ENCODE assay signal across 1 cellular context in genomic region chr7:137669706-137670105, GRCh38.
TF ChIP-seq lines count a peak whose summit lies in the region.

No MANE protein-coding gene starts in this region.

TF ChIP-seq in IMR-90, 13 proteins besides CTCF, POLR2A, EP300 and RAD21 (continued from another document):
- no peak for TF ChIP-seq ELK1 (IDR thresholded peaks at IDR 0.05; ENCODE audit: borderline replicate concordance, low read depth, low read length)
- TF ChIP-seq CHD1 (IDR thresholded peaks at IDR 0.05; ENCODE audit: low read depth, low read length) = no peak
- TF ChIP-seq NFE2L2 (IDR thresholded peaks at IDR 0.05; ENCODE audit: low read depth, low read length) = no peak
- no peak for TF ChIP-seq BHLHE40 (IDR thresholded peaks at IDR 0.05; ENCODE audit: low read depth, low read length)
- TF ChIP-seq MXI1 (IDR thresholded peaks at IDR 0.05; ENCODE audit: borderline replicate concordance, low read depth, low read length) = no peak
- TF ChIP-seq SMC3 (IDR thresholded peaks at IDR 0.05; ENCODE audit: low read depth, low read length) = no peak
- TF ChIP-seq MAFK (IDR thresholded peaks at IDR 0.05; ENCODE audit: low read depth, low read length) = no peak
